Comparison of ENCODE assay signal across 21 cellular contexts in the genomic region with DNA sequence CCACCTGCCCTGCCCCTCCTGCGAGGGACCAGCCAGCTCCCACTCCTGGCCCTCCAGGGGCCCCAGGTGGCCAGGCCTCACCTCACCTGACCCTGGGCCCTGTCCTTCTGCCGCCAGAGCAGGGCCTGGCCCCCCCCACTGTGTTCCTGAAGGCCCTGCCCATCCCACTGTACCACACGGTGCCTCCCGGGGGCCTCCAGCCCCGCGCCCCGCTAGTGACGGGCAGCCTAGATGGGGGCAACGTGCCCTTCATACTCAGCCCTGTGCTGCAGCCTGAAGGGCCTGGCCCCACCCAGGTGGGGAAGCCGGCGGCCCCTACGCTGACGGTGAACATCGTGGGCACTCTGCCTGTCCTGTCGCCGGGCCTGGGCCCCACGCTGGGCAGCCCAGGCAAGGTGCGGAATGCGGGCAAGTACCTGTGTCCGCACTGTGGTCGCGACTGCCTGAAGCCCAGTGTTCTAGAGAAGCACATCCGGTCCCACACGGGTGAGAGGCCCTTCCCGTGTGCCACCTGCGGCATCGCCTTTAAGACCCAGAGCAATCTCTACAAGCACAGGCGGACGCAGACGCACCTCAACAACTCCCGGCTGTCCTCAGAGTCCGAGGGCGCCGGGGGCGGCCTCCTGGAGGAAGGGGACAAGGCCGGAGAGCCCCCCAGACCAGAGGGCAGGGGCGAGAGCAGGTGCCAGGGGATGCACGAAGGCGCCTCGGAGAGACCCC. TPM values are rescaled to one million over a fixed set of nuclear protein-coding genes. Genes with fewer than 3 reads are reported as not detected.
DNase-seq lines count a peak whose midpoint lies in the region; ATAC-seq and TF ChIP-seq lines count a peak whose summit lies in the region.
"Had no signal": no experiment of that assay in that cellular context is flagged by ENCODE, and none has a peak within 500 bp of the region (broad histone marks: within the 10 kb centered on the region; RNA-seq: fewer than 3 reads in every experiment).

No MANE protein-coding gene starts in this region.

- CTCF ChIA-PET in CD4-positive, alpha-beta T cell (lab: Charles Lee) = no interaction called here

- no peaks in the 10 kb centered on the region for H3K27me3 ChIP-seq in CD4-positive, alpha-beta T cell (ENCODE audit: control insufficient read depth, insufficient read depth, low read length)
- peaks cover 33% of the 10 kb centered on the region for H3K27me3 ChIP-seq in RWPE2 (ENCODE audit: insufficient read depth, poor library complexity, severe bottlenecking)
- H3K27me3 ChIP-seq in neuronal stem cell (ENCODE audit: control insufficient read depth in 3 of 3, insufficient read depth in 3 of 3, low read depth in 1 of 3, low read length in 3 of 3) = peaks cover 0 to 2% (median 0%) of the 10 kb centered on the region in 3 experiments
- H3K27me3 ChIP-seq in upper lobe of right lung = peaks cover 22% of the 10 kb centered on the region

- H2BK5ac ChIP-seq in neuronal stem cell (ENCODE audit: low read length) = no peak overlapping the region

- no peak for ATAC-seq in CD4-positive, alpha-beta T cell (ENCODE audit: poor library complexity)
- ATAC-seq in RWPE2 (ENCODE audit: low read depth) (no peak), upper lobe of right lung (peak; percentile 9), GM19351 (IDR thresholded peaks at IDR 0.05; ENCODE audit: unreplicated experiment) (no peak), HG02759 (IDR thresholded peaks at IDR 0.05; ENCODE audit: unreplicated experiment) (no peak), HG03196 (IDR thresholded peaks at IDR 0.05; ENCODE audit: unreplicated experiment) (no peak)
- ATAC-seq: GM12878 had no signal

- POLR2A ChIA-PET in CD4-positive, alpha-beta T cell (lab: Charles Lee) = interaction anchor here (0.8 kb wide), 1 partner anchor 68 kb away, joined by 3 read pairs; no protein-coding TSS in a partner anchor

- H3K4me2 ChIP-seq in neuronal stem cell (ENCODE audit: insufficient read depth, low read length, poor library complexity, severe bottlenecking) = no peak overlapping the region
- H3K4me2 ChIP-seq: BLaER1 treated with 17β-estradiol and CSF1 and Interleukin-3, amounts not matched to agents 10 nM and 100 nM had no signal

- H2AK5ac ChIP-seq in neuronal stem cell (ENCODE audit: low read depth, low read length) = peak overlapping the region; percentile 37

- peak overlapping the region; percentile 65 for H3K18ac ChIP-seq in neuronal stem cell (ENCODE audit: low read length)

- H3K14ac ChIP-seq in neuronal stem cell (ENCODE audit: low read length) = no peak overlapping the region

- no peak overlapping the region for H3K4me3 Mint-ChIP-seq in CD4-positive, alpha-beta T cell
- H3K4me3 Mint-ChIP-seq: CD4-positive, CD25-positive, alpha-beta regulatory T cell; HFFc6; IgD-negative memory B cell had no signal

- H3K27ac Mint-ChIP-seq in CD4-positive, alpha-beta T cell = peak overlapping the region; percentile 33
- H3K27ac Mint-ChIP-seq: HFFc6, IgD-negative memory B cell had no signal

- intact Hi-C loops in CD4-positive, alpha-beta T cell (cut with DNase I, micrococcal nuclease) = no loop called here
- intact Hi-C loops in upper lobe of right lung (cut with DNase I) = no loop called here

- H3K4me1 Mint-ChIP-seq in CD4-positive, alpha-beta T cell (ENCODE audit: low read depth) = peaks cover 14% of the 10 kb centered on the region

- H2AFZ ChIP-seq in neuronal stem cell (ENCODE audit: low read length) = no peak overlapping the region

- TF ChIP-seq CTCF in CD4-positive, alpha-beta T cell (IDR thresholded peaks at IDR 0.05) = no peak
- TF ChIP-seq CTCF in RWPE2 (IDR thresholded peaks at IDR 0.05; ENCODE audit: poor library complexity, severe bottlenecking) (no peak), upper lobe of right lung (IDR thresholded peaks at IDR 0.05) (no peak)

- no peaks in the 10 kb centered on the region for H3K9me3 ChIP-seq in CD4-positive, alpha-beta T cell (ENCODE audit: control insufficient read depth, low read length)
- H3K9me3 ChIP-seq in RWPE2 (ENCODE audit: severe bottlenecking) (no peaks in the 10 kb centered on the region), neuronal stem cell (replicated peaks in 1 of 2; ENCODE audit: control insufficient read depth in 2 of 2, insufficient read depth in 1 of 2, low read depth in 1 of 2, low read length in 2 of 2) (peaks cover 0 to 1% of the 10 kb centered on the region in 2 donors), upper lobe of right lung (no peaks in the 10 kb centered on the region)
- H3K9me3 ChIP-seq: BLaER1 treated with 17β-estradiol and CSF1 and Interleukin-3, amounts not matched to agents 10 nM and 100 nM had no signal

- peak overlapping the region; percentile 11 for H4K91ac ChIP-seq in neuronal stem cell (ENCODE audit: low read depth, low read length, poor library complexity)

- H4K8ac ChIP-seq in neuronal stem cell (ENCODE audit: low read depth, low read length) = peak overlapping the region; percentile 19

- H3K9me3 Mint-ChIP-seq in CD4-positive, alpha-beta T cell = no peaks in the 10 kb centered on the region
- H3K9me3 Mint-ChIP-seq: CD4-positive, CD25-positive, alpha-beta regulatory T cell; IgD-negative memory B cell had no signal

- H2BK120ac ChIP-seq in neuronal stem cell (ENCODE audit: low read depth, low read length) = no peak overlapping the region

- H3K4ac ChIP-seq in neuronal stem cell (ENCODE audit: low read length) = no peak overlapping the region

- H3K36me3 Mint-ChIP-seq in CD4-positive, alpha-beta T cell (ENCODE audit: low read depth) = peaks cover 45% of the 10 kb centered on the region
- H3K36me3 Mint-ChIP-seq: IgD-negative memory B cell had no signal

- peak overlapping the region; percentile 23 for H3K23ac ChIP-seq in neuronal stem cell (ENCODE audit: low read depth, low read length, poor library complexity)

- H3K4me3 ChIP-seq in RWPE2 (ENCODE audit: severe bottlenecking) (no peak overlapping the region), neuronal stem cell (ENCODE audit: low read length in 2 of 2) (no peak overlapping the region), upper lobe of right lung (no peak overlapping the region)
- H3K4me3 ChIP-seq: BLaER1 treated with 17β-estradiol and CSF1 and Interleukin-3, amounts not matched to agents 10 nM and 100 nM; GM12878 had no signal

- H2BK12ac ChIP-seq in neuronal stem cell (ENCODE audit: low read length) = no peak overlapping the region

- no CpG with 5 or more reads among the region's 40 CpGs for WGBS in neuronal stem cell (ENCODE audit: extremely low coverage in 2 of 2, insufficient read length in 2 of 2, insufficient replicate concordance in 1 of 2), 2 donors

- DNase-seq in CD4-positive, alpha-beta T cell = no peak
- DNase-seq in RWPE2 (ENCODE audit: low spot score) = peak; percentile 80
- no peak for DNase-seq in neuronal stem cell (ENCODE audit: low spot score)
- DNase-seq in upper lobe of right lung = no peak
- DNase-seq: ACHN; Calu3; CD4-positive, CD25-positive, alpha-beta regulatory T cell; DMS 273 treated with DMSO at 0.1 percent for 48 hours; DMS79; HCEC 1CT; HFFc6 had no signal

- peaks cover 2% of the 10 kb centered on the region for H3K79me1 ChIP-seq in neuronal stem cell (ENCODE audit: low read depth, low read length)

- H2BK15ac ChIP-seq in neuronal stem cell (ENCODE audit: low read length) = peak overlapping the region; percentile 16

- no peaks in the 10 kb centered on the region for H3K36me3 ChIP-seq in RWPE2 (ENCODE audit: low read depth)
- no peaks in the 10 kb centered on the region for H3K36me3 ChIP-seq in neuronal stem cell (replicated peaks in 1 of 2; ENCODE audit: control insufficient read depth in 2 of 2, insufficient read depth in 2 of 2, low read length in 2 of 2)
- no peaks in the 10 kb centered on the region for H3K36me3 ChIP-seq in upper lobe of right lung
- H3K36me3 ChIP-seq: BLaER1 treated with 17β-estradiol and CSF1 and Interleukin-3, amounts not matched to agents 10 nM and 100 nM had no signal

- no peaks in the 10 kb centered on the region for H3K27me3 Mint-ChIP-seq in CD4-positive, alpha-beta T cell
- H3K27me3 Mint-ChIP-seq: CD4-positive, CD25-positive, alpha-beta regulatory T cell; IgD-negative memory B cell had no signal

- no peak overlapping the region for H3K27ac ChIP-seq in CD4-positive, alpha-beta T cell (ENCODE audit: low read depth, low read length)
- H3K27ac ChIP-seq in RWPE2 (ENCODE audit: poor library complexity, severe bottlenecking) (no peak overlapping the region), neuronal stem cell (replicated peaks; ENCODE audit: low read length) (no peak overlapping the region), upper lobe of right lung (no peak overlapping the region)
- H3K27ac ChIP-seq: BLaER1 treated with 17β-estradiol and CSF1 and Interleukin-3, amounts not matched to agents 10 nM and 100 nM had no signal

- H3K4me1 ChIP-seq in RWPE2 (ENCODE audit: insufficient read depth, poor library complexity, severe bottlenecking) = no peaks in the 10 kb centered on the region
- H3K4me1 ChIP-seq in neuronal stem cell (ENCODE audit: control insufficient read depth in 2 of 2, insufficient read depth in 1 of 2, low read depth in 1 of 2, low read length in 2 of 2) = peaks cover 0 to 1% of the 10 kb centered on the region in 2 donors
- no peaks in the 10 kb centered on the region for H3K4me1 ChIP-seq in upper lobe of right lung

- H3K9ac ChIP-seq in neuronal stem cell (ENCODE audit: low read depth, low read length, poor library complexity) = no peak overlapping the region
- H3K9ac ChIP-seq: BLaER1 treated with 17β-estradiol and CSF1 and Interleukin-3, amounts not matched to agents 10 nM and 100 nM had no signal

RNA-seq across cellular contexts. Expression of gene ZNF831, which starts 27.6 kb away (rescaled TPM):
- 10 to 100 TPM; 24.9 to 25.9 TPM for total RNA-seq in CD4-positive, alpha-beta T cell
- not detected for polyA plus RNA-seq in neuronal stem cell (2013, experiment 1 of 2)
- polyA plus RNA-seq in neuronal stem cell (2013, experiment 2 of 2) = not detected
- 1.0 TPM for total RNA-seq in upper lobe of right lung
- total RNA-seq: A172, Calu3, G401, H1, HFFc6, HT-29 had no signal
- polyA plus RNA-seq: H1 had no signal

Comparison
In these comparisons a context has a peak if more than half of its experiments do, and no peak if none do; other contexts are left out.
1. RNA of gene ZNF831, which starts 27.6 kb away (total RNA-seq): 24.9 to 25.9 TPM in CD4-positive, alpha-beta T cell; 1.0 TPM in upper lobe of right lung (single experiment); every median in the first group is over 10 times any median in the second.